In the genomic region with DNA sequence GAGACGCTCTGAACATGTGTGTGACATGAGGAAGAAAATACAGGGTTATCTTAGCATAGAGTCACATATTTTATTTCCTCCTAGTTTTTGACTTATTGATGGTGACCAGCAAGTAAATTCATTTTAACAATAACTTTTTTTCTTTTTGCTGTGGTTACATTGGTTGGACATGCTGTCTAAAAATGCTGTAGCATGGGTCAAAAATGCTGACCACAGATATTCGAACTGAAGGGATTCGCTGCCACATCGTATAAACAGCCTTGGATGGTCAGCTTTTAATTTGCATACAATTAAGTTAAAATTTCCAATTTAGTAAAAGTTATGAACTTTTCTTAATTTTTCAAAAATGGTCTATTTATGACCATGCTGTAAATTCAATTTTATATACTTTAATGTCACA, we compare ENCODE assay signal across 22 cellular contexts.
"Had no signal": no experiment of that assay in that cellular context is flagged by ENCODE, and none has a peak within 500 bp of the region (broad histone marks: within the 10 kb centered on the region; RNA-seq: fewer than 3 reads in every experiment).

No MANE protein-coding gene starts in this region.

- H3K4me1 ChIP-seq: esophagus muscularis mucosa, psoas muscle, testis, transverse colon had no signal

- H3K9me3 ChIP-seq: esophagus muscularis mucosa, neutrophil, psoas muscle, testis, transverse colon had no signal

- H3K4me3 ChIP-seq: esophagus muscularis mucosa, hepatocyte, psoas muscle, skin epidermis, testis, transverse colon had no signal

- H2AFZ ChIP-seq: hepatocyte had no signal

- H3K27me3 ChIP-seq: esophagus muscularis mucosa, hepatocyte, neutrophil, testis, transverse colon had no signal

- H3K36me3 ChIP-seq: neutrophil, transverse colon had no signal

- DNase-seq: cerebellar nuclear complex; effector memory CD8-positive, alpha-beta T cell; foreskin melanocyte; head of caudate nucleus; kidney glomerular epithelial cell; mammary epithelial cell; naive thymus-derived CD8-positive, alpha-beta T cell; psoas muscle; retina; stimulated activated CD4-positive, alpha-beta T cell treated with anti-CD3 and anti-CD28 coated beads, Interleukin-2, amount 100 ng/mL, for 24 hours; stimulated activated CD4-positive, alpha-beta T cell treated with anti-CD3 and anti-CD28 coated beads, Interleukin-4, amount 100 ng/mL, for 4 hours; stimulated activated naive CD4-positive, alpha-beta T cell; testis; transverse colon had no signal

- FAIRE-seq: colon had no signal

- H3K27ac ChIP-seq: epithelial cell of prostate, esophagus muscularis mucosa, hepatocyte, neutrophil, psoas muscle, testis, transverse colon had no signal

- ATAC-seq: effector memory CD8-positive, alpha-beta T cell; left lobe of liver; naive thymus-derived CD8-positive, alpha-beta T cell; psoas muscle; sciatic nerve had no signal
